In the genomic region with DNA sequence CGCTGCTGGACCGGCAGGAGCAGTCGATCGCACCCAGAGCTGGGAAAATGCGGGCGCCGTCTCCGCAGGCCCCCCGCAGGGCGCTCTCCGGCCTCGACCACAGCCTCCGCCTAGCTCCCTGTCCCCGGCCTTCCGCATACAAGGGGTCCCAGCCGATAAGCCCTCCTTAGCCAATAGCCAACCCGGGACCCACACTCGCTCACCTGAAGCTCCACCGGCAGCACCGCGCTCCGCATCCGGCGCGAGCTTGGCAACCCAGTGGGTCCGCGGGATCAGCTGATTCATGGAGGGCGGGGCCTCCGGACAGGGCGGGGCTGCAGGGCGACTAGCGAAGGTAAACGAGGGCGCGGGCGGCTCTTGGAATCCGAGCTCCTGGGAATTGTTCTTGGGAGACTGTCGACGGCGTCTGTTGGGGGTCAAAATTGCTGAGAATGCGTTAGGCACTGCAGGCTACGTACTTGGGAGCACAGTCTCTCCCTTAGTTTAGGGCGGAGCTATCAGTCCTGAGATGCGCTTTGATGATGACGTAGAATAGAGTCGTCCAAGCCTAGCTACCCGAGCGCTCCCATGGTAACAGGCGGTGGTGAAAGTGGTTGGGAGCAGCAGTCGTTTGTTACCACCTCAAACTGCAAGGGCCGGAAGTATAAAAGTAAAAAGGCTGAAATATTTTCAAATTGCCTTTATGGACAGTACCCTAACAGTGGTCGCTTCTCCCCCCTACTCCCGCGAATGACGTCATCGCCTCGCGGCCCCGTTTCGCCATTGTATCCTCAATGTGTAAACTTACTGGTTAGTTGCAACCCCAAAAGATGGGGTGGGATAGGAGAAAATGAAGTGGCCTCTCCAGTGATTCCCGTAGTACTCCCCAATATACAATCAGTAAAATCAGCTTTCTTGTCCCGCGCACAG, we compare ENCODE assay signal across 8 cellular contexts. TPM values are rescaled to one million over a fixed set of nuclear protein-coding genes. Genes with fewer than 3 reads are reported as not detected.
A peak's percentile ranks its signal among the peaks of the same experiment; 100 is the strongest.
DNase-seq lines count a peak whose midpoint lies in the region; ATAC-seq and TF ChIP-seq lines count a peak whose summit lies in the region.

Gene ALS2 (minus strand): TSS at position 260 of the 909 bp plus-strand sequence. CDS start 12,048 bp downstream, outside the sequence.

- in situ Hi-C loops in ACHN (cut with HindIII; ENCODE audit: low pct_ligation_motif_present, low pct_unique_long_range_greater_than_20kb, low sequenced_read_pairs) = no loop called here

- H3K4me2 ChIP-seq in smooth muscle cell = peak within 1 kb of the TSS; percentile 96

- H3K4me1 ChIP-seq in smooth muscle cell (ENCODE audit: low read depth) = peaks cover 34% of the 10 kb centered on the region

- peak within 1 kb of the TSS; percentile 87 for H3K9ac ChIP-seq in smooth muscle cell (ENCODE audit: low read depth)

- peak within 1 kb of the TSS; percentile 97 for H3K4me3 ChIP-seq in WI38 (ENCODE audit: low read depth, low read length)
- peak within 1 kb of the TSS; percentile 94 to 95 for H3K4me3 ChIP-seq in cardiac fibroblast (replicated peaks in 1 of 2; ENCODE audit: low read depth in 2 of 2, low read length in 2 of 2)
- H3K4me3 ChIP-seq in smooth muscle cell = peak within 1 kb of the TSS; percentile 77

- peaks cover 8% of the 10 kb centered on the region for H3K27me3 ChIP-seq in smooth muscle cell (ENCODE audit: low read depth)

- H3F3A ChIP-seq in smooth muscle cell (ENCODE audit: low read depth) = peaks cover 4% of the 10 kb centered on the region

- H3K9me3 ChIP-seq in smooth muscle cell (replicated peaks; ENCODE audit: low read depth) = no peaks in the 10 kb centered on the region

- under 1% methylated on average over 53 of the region's 63 CpGs for WGBS in smooth muscle cell (ENCODE audit: low lambda C conversion rate)

- H4K20me1 ChIP-seq in smooth muscle cell (ENCODE audit: low read depth) = peaks cover 39% of the 10 kb centered on the region

- DNase-seq in ACHN (peak; percentile 100), NCI-H2227 (lab: John Stamatoyannopoulos, UW; ENCODE audit: unreplicated experiment) (peak; percentile 99), cardiac fibroblast (ENCODE audit: low read depth in 2 of 2) (peak; percentile 99 to 100), iPS-NIHi7 (ENCODE audit: extremely low spot score) (peak; percentile 94), smooth muscle cell (lab: John Stamatoyannopoulos, UW; ENCODE audit: unreplicated experiment) (peak; percentile 76)

- ATAC-seq in GM18873 (IDR thresholded peaks at IDR 0.05; ENCODE audit: low FRiP score, unreplicated experiment) (peak; percentile 89), HG03139 (IDR thresholded peaks at IDR 0.05; ENCODE audit: unreplicated experiment) (peak; percentile 92)

- peak within 1 kb of the TSS; percentile 94 for H2AFZ ChIP-seq in smooth muscle cell (ENCODE audit: low read depth)

- H3K27ac ChIP-seq in smooth muscle cell (ENCODE audit: low read depth) = peak within 1 kb of the TSS; percentile 84

- H3K79me2 ChIP-seq in smooth muscle cell (ENCODE audit: low read depth) = peaks cover 45% of the 10 kb centered on the region

- TF ChIP-seq CTCF in WI38 (IDR thresholded peaks at IDR 0.05; ENCODE audit: low read depth, low read length) (no peak), cardiac fibroblast (IDR thresholded peaks at IDR 0.05; ENCODE audit: low read depth, low read length) (no peak), smooth muscle cell (IDR thresholded peaks at IDR 0.05; ENCODE audit: borderline replicate concordance, insufficient read depth, poor library complexity, severe bottlenecking) (no peak)

- H3K36me3 ChIP-seq in smooth muscle cell (ENCODE audit: low read depth) = no peaks in the 10 kb centered on the region

RNA-seq across cellular contexts. Expression of gene ALS2, which starts in this region (rescaled TPM):
- total RNA-seq in smooth muscle cell = 22.7 and 24.4 TPM in 2 replicates
- 9.5 and 11.0 TPM in 2 replicates for polyA plus RNA-seq in smooth muscle cell

Comparison
In these comparisons a context has a peak if more than half of its experiments do, and no peak if none do; other contexts are left out.
1. Peak in every context shown above with its lines: DNase-seq, ATAC-seq, H3K4me3 ChIP-seq and H3K27ac ChIP-seq.